1 cellular context compared by ENCODE assay signal in genomic region chr6:109308018-109308492, GRCh38.
TF ChIP-seq lines count a peak whose summit lies in the region.

No MANE protein-coding gene starts in this region.

TF ChIP-seq in K562, 482 proteins besides CTCF, POLR2A, EP300 and RAD21 (continued from another document and continues in another):
- TF ChIP-seq PHB2 (IDR thresholded peaks at IDR 0.05; ENCODE audit: low read depth) (no peak), ZNF134 (CRISPR knock-in tag; conservative IDR thresholded peaks at IDR 0.05) (0 out of 2 replicates have a peak, but pooled peaks have one; percentile 36), FOXA3 (CRISPR knock-in tag; conservative IDR thresholded peaks at IDR 0.05 in 1 of 2, IDR thresholded peaks at IDR 0.05 in 1 of 2) (peak; percentile 97 to 99), PHF21A (IDR thresholded peaks at IDR 0.05; ENCODE audit: borderline replicate concordance, low read depth) (no peak), BRD9 (IDR thresholded peaks at IDR 0.05; ENCODE audit: low read depth, partially characterized antibody) (no peak), ZBTB26 (CRISPR knock-in tag; IDR thresholded peaks at IDR 0.05) (no peak), TAL1 (IDR thresholded peaks at IDR 0.05) (peak; percentile 65), CCAR2 (IDR thresholded peaks at IDR 0.05; ENCODE audit: low read depth, low read length) (no peak), MEF2D (tag; conservative IDR thresholded peaks at IDR 0.05; ENCODE audit: low read depth) (peak; percentile 91), MEF2A (IDR thresholded peaks at IDR 0.05; ENCODE audit: control insufficient read depth, low read depth, low read length) (no peak), POLR2AphosphoS2 (IDR thresholded peaks at IDR 0.05; ENCODE audit: low read length) (no peak), CEBPZ (IDR thresholded peaks at IDR 0.05; ENCODE audit: borderline replicate concordance, low read depth, low read length) (no peak), NONO (IDR thresholded peaks at IDR 0.05; ENCODE audit: low read depth in 2 of 2, low read length in 1 of 2) (no peak), POU5F1 (IDR thresholded peaks at IDR 0.05; ENCODE audit: borderline replicate concordance, low read depth, low read length, partially characterized antibody) (no peak), ZNF444 (CRISPR knock-in tag; IDR thresholded peaks at IDR 0.05) (0 out of 2 replicates have a peak, but pooled peaks have one; percentile 52), ZNF217 (CRISPR knock-in tag; IDR thresholded peaks at IDR 0.05) (no peak), NFRKB (IDR thresholded peaks at IDR 0.05; ENCODE audit: low read depth) (0 out of 2 replicates have a peak, but pooled peaks have one; percentile 49), MXI1 (IDR thresholded peaks at IDR 0.05; ENCODE audit: low read depth, low read length) (peak; percentile 42; the same call in 1 of the 2 replicates), ATF1 (CRISPR knock-in tag; IDR thresholded peaks at IDR 0.05) (no peak), ATF1 (tag; IDR thresholded peaks at IDR 0.05) (peak; percentile 66), JUNB (CRISPR knock-in tag; conservative IDR thresholded peaks at IDR 0.05) (no peak), SMAD1 (IDR thresholded peaks at IDR 0.05; ENCODE audit: low read depth, low read length, partially characterized antibody) (no peak), ETV6 (IDR thresholded peaks at IDR 0.05; ENCODE audit: borderline replicate concordance in 1 of 2, low read depth in 2 of 2, low read length in 1 of 2) (no peak), ETV6 (CRISPR knock-in tag; IDR thresholded peaks at IDR 0.05; ENCODE audit: borderline replicate concordance) (no peak), REST (CRISPR knock-in tag; IDR thresholded peaks at IDR 0.05; ENCODE audit: low read depth) (no peak), STAT5A (IDR thresholded peaks at IDR 0.05; ENCODE audit: borderline replicate concordance, low read length) (peak; percentile 78; the same call in 1 of the 2 replicates), TAF9B (IDR thresholded peaks at IDR 0.05; ENCODE audit: partially characterized antibody) (peak; percentile 45), ZFPM2 (CRISPR knock-in tag; IDR thresholded peaks at IDR 0.05) (no peak), MYBL2 (IDR thresholded peaks at IDR 0.05; ENCODE audit: low read depth) (no peak), MYBL2 (CRISPR knock-in tag; IDR thresholded peaks at IDR 0.05; ENCODE audit: borderline replicate concordance) (no peak), MTF1 (CRISPR knock-in tag; IDR thresholded peaks at IDR 0.05; ENCODE audit: borderline replicate concordance) (no peak; the same call in 1 of the 2 replicates), ZNF707 (CRISPR knock-in tag; conservative IDR thresholded peaks at IDR 0.05) (no peak), BRF1 (IDR thresholded peaks at IDR 0.05; ENCODE audit: borderline replicate concordance, extremely low read depth, insufficient read length) (no peak), PHF20 (IDR thresholded peaks at IDR 0.05; ENCODE audit: partially characterized antibody) (no peak), ILF3 (IDR thresholded peaks at IDR 0.05; ENCODE audit: borderline replicate concordance) (no peak), HMGN3 (IDR thresholded peaks at IDR 0.05; ENCODE audit: borderline replicate concordance, extremely low read depth, insufficient read length, low read depth, low read length) (peak; percentile 40), NUFIP1 (IDR thresholded peaks at IDR 0.05; ENCODE audit: partially characterized antibody) (no peak), XRCC5 (IDR thresholded peaks at IDR 0.05; ENCODE audit: low read depth, low read length) (no peak)
- TF ChIP-seq, protein P1, sequence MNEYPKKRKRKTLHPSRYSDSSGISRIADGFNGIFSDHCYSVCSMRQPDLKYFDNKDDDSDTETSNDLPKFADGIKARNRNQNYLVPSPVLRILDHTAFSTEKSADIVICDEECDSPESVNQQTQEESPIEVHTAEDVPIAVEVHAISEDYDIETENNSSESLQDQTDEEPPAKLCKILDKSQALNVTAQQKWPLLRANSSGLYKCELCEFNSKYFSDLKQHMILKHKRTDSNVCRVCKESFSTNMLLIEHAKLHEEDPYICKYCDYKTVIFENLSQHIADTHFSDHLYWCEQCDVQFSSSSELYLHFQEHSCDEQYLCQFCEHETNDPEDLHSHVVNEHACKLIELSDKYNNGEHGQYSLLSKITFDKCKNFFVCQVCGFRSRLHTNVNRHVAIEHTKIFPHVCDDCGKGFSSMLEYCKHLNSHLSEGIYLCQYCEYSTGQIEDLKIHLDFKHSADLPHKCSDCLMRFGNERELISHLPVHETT (CRISPR knock-in tag; conservative IDR thresholded peaks at IDR 0.05 in 1 of 2, IDR thresholded peaks at IDR 0.05 in 1 of 2) = peak in 1 of 2 experiments; percentile 84; a peak in 1 of 4 replicates
- TF ChIP-seq, protein P2, sequence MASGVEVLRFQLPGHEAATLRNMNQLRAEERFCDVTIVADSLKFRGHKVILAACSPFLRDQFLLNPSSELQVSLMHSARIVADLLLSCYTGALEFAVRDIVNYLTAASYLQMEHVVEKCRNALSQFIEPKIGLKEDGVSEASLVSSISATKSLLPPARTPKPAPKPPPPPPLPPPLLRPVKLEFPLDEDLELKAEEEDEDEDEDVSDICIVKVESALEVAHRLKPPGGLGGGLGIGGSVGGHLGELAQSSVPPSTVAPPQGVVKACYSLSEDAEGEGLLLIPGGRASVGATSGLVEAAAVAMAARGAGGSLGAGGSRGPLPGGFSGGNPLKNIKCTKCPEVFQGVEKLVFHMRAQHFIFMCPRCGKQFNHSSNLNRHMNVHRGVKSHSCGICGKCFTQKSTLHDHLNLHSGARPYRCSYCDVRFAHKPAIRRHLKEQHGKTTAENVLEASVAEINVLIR (CRISPR knock-in tag; IDR thresholded peaks at IDR 0.05) = peak; percentile 55; the same call in 1 of the 2 replicates
- TF ChIP-seq, protein P3, sequence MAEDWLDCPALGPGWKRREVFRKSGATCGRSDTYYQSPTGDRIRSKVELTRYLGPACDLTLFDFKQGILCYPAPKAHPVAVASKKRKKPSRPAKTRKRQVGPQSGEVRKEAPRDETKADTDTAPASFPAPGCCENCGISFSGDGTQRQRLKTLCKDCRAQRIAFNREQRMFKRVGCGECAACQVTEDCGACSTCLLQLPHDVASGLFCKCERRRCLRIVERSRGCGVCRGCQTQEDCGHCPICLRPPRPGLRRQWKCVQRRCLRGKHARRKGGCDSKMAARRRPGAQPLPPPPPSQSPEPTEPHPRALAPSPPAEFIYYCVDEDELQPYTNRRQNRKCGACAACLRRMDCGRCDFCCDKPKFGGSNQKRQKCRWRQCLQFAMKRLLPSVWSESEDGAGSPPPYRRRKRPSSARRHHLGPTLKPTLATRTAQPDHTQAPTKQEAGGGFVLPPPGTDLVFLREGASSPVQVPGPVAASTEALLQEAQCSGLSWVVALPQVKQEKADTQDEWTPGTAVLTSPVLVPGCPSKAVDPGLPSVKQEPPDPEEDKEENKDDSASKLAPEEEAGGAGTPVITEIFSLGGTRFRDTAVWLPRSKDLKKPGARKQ (CRISPR knock-in tag; IDR thresholded peaks at IDR 0.05) = no peak
- TF ChIP-seq, protein P4, sequence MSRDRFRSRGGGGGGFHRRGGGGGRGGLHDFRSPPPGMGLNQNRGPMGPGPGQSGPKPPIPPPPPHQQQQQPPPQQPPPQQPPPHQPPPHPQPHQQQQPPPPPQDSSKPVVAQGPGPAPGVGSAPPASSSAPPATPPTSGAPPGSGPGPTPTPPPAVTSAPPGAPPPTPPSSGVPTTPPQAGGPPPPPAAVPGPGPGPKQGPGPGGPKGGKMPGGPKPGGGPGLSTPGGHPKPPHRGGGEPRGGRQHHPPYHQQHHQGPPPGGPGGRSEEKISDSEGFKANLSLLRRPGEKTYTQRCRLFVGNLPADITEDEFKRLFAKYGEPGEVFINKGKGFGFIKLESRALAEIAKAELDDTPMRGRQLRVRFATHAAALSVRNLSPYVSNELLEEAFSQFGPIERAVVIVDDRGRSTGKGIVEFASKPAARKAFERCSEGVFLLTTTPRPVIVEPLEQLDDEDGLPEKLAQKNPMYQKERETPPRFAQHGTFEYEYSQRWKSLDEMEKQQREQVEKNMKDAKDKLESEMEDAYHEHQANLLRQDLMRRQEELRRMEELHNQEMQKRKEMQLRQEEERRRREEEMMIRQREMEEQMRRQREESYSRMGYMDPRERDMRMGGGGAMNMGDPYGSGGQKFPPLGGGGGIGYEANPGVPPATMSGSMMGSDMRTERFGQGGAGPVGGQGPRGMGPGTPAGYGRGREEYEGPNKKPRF (IDR thresholded peaks at IDR 0.05; ENCODE audit: low read depth, low read length) = no peak
- TF ChIP-seq, protein P5, sequence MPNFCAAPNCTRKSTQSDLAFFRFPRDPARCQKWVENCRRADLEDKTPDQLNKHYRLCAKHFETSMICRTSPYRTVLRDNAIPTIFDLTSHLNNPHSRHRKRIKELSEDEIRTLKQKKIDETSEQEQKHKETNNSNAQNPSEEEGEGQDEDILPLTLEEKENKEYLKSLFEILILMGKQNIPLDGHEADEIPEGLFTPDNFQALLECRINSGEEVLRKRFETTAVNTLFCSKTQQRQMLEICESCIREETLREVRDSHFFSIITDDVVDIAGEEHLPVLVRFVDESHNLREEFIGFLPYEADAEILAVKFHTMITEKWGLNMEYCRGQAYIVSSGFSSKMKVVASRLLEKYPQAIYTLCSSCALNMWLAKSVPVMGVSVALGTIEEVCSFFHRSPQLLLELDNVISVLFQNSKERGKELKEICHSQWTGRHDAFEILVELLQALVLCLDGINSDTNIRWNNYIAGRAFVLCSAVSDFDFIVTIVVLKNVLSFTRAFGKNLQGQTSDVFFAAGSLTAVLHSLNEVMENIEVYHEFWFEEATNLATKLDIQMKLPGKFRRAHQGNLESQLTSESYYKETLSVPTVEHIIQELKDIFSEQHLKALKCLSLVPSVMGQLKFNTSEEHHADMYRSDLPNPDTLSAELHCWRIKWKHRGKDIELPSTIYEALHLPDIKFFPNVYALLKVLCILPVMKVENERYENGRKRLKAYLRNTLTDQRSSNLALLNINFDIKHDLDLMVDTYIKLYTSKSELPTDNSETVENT (CRISPR knock-in tag; IDR thresholded peaks at IDR 0.05) = no peak
- TF ChIP-seq, protein P6, sequence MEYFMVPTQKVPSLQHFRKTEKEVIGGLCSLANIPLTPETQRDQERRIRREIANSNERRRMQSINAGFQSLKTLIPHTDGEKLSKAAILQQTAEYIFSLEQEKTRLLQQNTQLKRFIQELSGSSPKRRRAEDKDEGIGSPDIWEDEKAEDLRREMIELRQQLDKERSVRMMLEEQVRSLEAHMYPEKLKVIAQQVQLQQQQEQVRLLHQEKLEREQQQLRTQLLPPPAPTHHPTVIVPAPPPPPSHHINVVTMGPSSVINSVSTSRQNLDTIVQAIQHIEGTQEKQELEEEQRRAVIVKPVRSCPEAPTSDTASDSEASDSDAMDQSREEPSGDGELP (CRISPR knock-in tag; IDR thresholded peaks at IDR 0.05; ENCODE audit: borderline replicate concordance) = peak; percentile 74
